26 cellular contexts compared by ENCODE assay signal in the genomic region with DNA sequence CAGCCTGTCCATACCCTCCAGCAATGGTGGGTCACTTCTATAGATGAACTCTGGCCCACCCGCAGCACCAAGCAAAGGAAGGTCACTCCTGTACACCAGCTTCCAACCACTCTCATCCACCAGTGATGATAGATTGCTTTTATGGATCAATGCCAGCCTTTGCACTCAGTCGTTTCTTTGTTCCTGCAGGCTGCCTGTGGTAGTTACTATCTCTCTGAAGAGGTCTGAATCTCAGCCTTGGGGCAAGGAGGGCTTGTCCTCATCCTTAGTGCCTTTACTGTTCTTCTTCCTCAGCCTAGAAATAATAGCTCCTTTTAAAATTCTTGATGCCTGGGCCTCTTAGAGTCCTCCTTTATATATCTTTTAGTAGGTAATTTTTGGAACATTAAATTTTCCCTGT.
DNase-seq lines count a peak whose midpoint lies in the region; ATAC-seq, FAIRE-seq and TF ChIP-seq lines count a peak whose summit lies in the region.
"Had no signal": no experiment of that assay in that cellular context is flagged by ENCODE, and none has a peak within 500 bp of the region (broad histone marks: within the 10 kb centered on the region; RNA-seq: fewer than 3 reads in every experiment).

No MANE protein-coding gene starts in this region.

- intact Hi-C loops in OCI-LY7 (cut with micrococcal nuclease; ENCODE audit: unreplicated experiment): no loop called here

- H3K9me1 ChIP-seq in keratinocyte (ENCODE audit: control insufficient read depth, extremely low read depth, insufficient read depth, low read length): no peaks in the 10 kb centered on the region

- H3K27ac ChIP-seq in keratinocyte (ENCODE audit: control insufficient read depth, insufficient read depth, low read length) (no peak overlapping the region), OCI-LY7 (ENCODE audit: low read depth, low read length, poor library complexity, severe bottlenecking) (no peak overlapping the region)
- H3K27ac ChIP-seq: 22Rv1, BLaER1, C4-2B had no signal

- POLR2A ChIA-PET in OCI-LY7 (lab: Charles Lee): interaction anchor here (0.6 to 0.7 kb wide), 2 partner anchors 489 to 590 kb away, joined by 3 to 4 read pairs; no protein-coding TSS in a partner anchor

- H3K4me1 Mint-ChIP-seq in stimulated activated naive B cell treated with anti-CD40 and anti-IgM and Interleukin-4, amounts not matched to agents 10 μg/mL and 1 μg/mL and 100 μg/mL, for 72 hours: no peaks in the 10 kb centered on the region
- H3K4me1 Mint-ChIP-seq: B cell; CD8-positive, alpha-beta memory T cell; GM23338 had no signal

- H3K4me3 Mint-ChIP-seq in stimulated activated naive B cell treated with anti-CD40 and anti-IgM and Interleukin-4, amounts not matched to agents 10 μg/mL and 1 μg/mL and 100 μg/mL, for 72 hours: no peak overlapping the region
- H3K4me3 Mint-ChIP-seq: B cell; CD4-positive, alpha-beta T cell; CD8-positive, alpha-beta memory T cell; GM23338; HFFc6 had no signal

- H3K27me3 ChIP-seq in keratinocyte (ENCODE audit: control insufficient read depth, extremely low read depth, insufficient read depth, low read length): no peaks in the 10 kb centered on the region
- H3K27me3 ChIP-seq: BLaER1 had no signal

- H3K36me3 ChIP-seq in keratinocyte (ENCODE audit: control insufficient read depth in 2 of 2, extremely low read depth in 1 of 2, insufficient read depth in 2 of 2, low read length in 2 of 2): no peaks in the 10 kb centered on the region
- no peaks in the 10 kb centered on the region for H3K36me3 ChIP-seq in OCI-LY7 (ENCODE audit: insufficient read depth, low read length)
- H3K36me3 ChIP-seq: BLaER1 had no signal

- in situ Hi-C loops in SK-MEL-5 (cut with HindIII; ENCODE audit: low pct_unique_long_range_greater_than_20kb, low sequenced_read_pairs): no loop called here

- peak; percentile 0 for DNase-seq in NCI-H1105 treated with DMSO at 0.1 percent for 48 hours (lab: John Stamatoyannopoulos, UW)
- no peak for DNase-seq in NCI-H1105 (lab: John Stamatoyannopoulos, UW)
- peak; percentile 92 for DNase-seq in COLO829 (ENCODE audit: low spot score)
- DNase-seq in SK-MEL-5 (ENCODE audit: low read depth, low spot score): peak; percentile 93
- no peak for DNase-seq in keratinocyte (ENCODE audit: low read depth, low spot score)
- no peak for DNase-seq in stimulated activated CD4-positive, alpha-beta T cell treated with anti-CD3 and anti-CD28 coated beads, Interleukin-15, amount 100 ng/mL, for 24 hours
- no peak for DNase-seq in stimulated activated naive B cell treated with anti-CD40 and anti-IgM and Interleukin-4, amounts not matched to agents 10 μg/mL and 1 μg/mL and 100 μg/mL, for 72 hours
- DNase-seq in OCI-LY7 (ENCODE audit: low spot score): no peak
- DNase-seq: Calu3; CD4-positive, alpha-beta T cell; CD8-positive, alpha-beta memory T cell; COR-L47; DMS53; DMS79 treated with DMSO at 0.1 percent for 48 hours; GF-D8; HFFc6 had no signal

- no peaks in the 10 kb centered on the region for H3K9me3 Mint-ChIP-seq in stimulated activated naive B cell treated with anti-CD40 and anti-IgM and Interleukin-4, amounts not matched to agents 10 μg/mL and 1 μg/mL and 100 μg/mL, for 72 hours
- H3K9me3 Mint-ChIP-seq: CD4-positive, alpha-beta T cell; CD8-positive, alpha-beta memory T cell; GM23338; HFFc6 had no signal

- H3K27me3 Mint-ChIP-seq in stimulated activated naive B cell treated with anti-CD40 and anti-IgM and Interleukin-4, amounts not matched to agents 10 μg/mL and 1 μg/mL and 100 μg/mL, for 72 hours: peaks cover 6 to 8% of the 10 kb centered on the region in 2 donors

- no peak overlapping the region for H3K27ac Mint-ChIP-seq in stimulated activated naive B cell treated with anti-CD40 and anti-IgM and Interleukin-4, amounts not matched to agents 10 μg/mL and 1 μg/mL and 100 μg/mL, for 72 hours
- H3K27ac Mint-ChIP-seq: B cell; CD4-positive, alpha-beta T cell; CD8-positive, alpha-beta memory T cell; GM23338; HFFc6 had no signal

- no peak for TF ChIP-seq CTCF in keratinocyte (optimal IDR thresholded peaks at IDR 0.05 in 1 of 3, IDR thresholded peaks at IDR 0.05 in 1 of 3, conservative IDR thresholded peaks at IDR 0.05 in 1 of 3; ENCODE audit: extremely low read depth in 1 of 3, insufficient read depth in 2 of 3, low read length in 3 of 3)
- TF ChIP-seq CTCF in OCI-LY7 (conservative IDR thresholded peaks at IDR 0.05; ENCODE audit: low read length): no peak

- BruUV-seq in OCI-LY7 (replicated peaks; lab: Mats Ljungman, UMichigan): no TSS peak

- H3K4me3 ChIP-seq in keratinocyte (ENCODE audit: control insufficient read depth in 2 of 3, extremely low read depth in 1 of 3, insufficient read depth in 2 of 3, low read depth in 1 of 3, low read length in 3 of 3): no peak overlapping the region
- no peak overlapping the region for H3K4me3 ChIP-seq in OCI-LY7 (ENCODE audit: low read depth, low read length, poor library complexity, severe bottlenecking)
- H3K4me3 ChIP-seq: BLaER1, GM23338, HAP-1 had no signal

- no peak overlapping the region for H3K9ac ChIP-seq in keratinocyte (ENCODE audit: control insufficient read depth, extremely low read depth, insufficient read depth, low read length)
- H3K9ac ChIP-seq: BLaER1 had no signal

- no peaks in the 10 kb centered on the region for H3K36me3 Mint-ChIP-seq in stimulated activated naive B cell treated with anti-CD40 and anti-IgM and Interleukin-4, amounts not matched to agents 10 μg/mL and 1 μg/mL and 100 μg/mL, for 72 hours
- H3K36me3 Mint-ChIP-seq: CD8-positive, alpha-beta memory T cell had no signal

- H4K20me1 ChIP-seq in keratinocyte (ENCODE audit: control insufficient read depth, extremely low read depth, insufficient read depth, low read length) (no peaks in the 10 kb centered on the region), OCI-LY7 (ENCODE audit: insufficient read depth, low read length) (no peaks in the 10 kb centered on the region)
- H4K20me1 ChIP-seq: BLaER1 had no signal

- dilution Hi-C loops in keratinocyte (cut with MboI; ENCODE audit: extremely low pct_ligation_motif_present, low sequenced_read_pairs): no loop called here

- H3K4me2 ChIP-seq in keratinocyte (ENCODE audit: control insufficient read depth, extremely low read depth, insufficient read depth, low read depth, low read length) (no peak overlapping the region), OCI-LY7 (ENCODE audit: low read length) (no peak overlapping the region)
- H3K4me2 ChIP-seq: BLaER1, GM23338 had no signal

- H3K79me2 ChIP-seq in keratinocyte (ENCODE audit: control insufficient read depth, insufficient read depth, low read length): no peaks in the 10 kb centered on the region
- H3K79me2 ChIP-seq in OCI-LY7 (ENCODE audit: insufficient read depth, low read depth, low read length): no peaks in the 10 kb centered on the region

- peak; percentile 61 for FAIRE-seq in keratinocyte (lab: Jason Lieb, UNC)
- FAIRE-seq: A204.1, GM12891, GM18507, H54 had no signal

- H3K9me2 ChIP-seq in OCI-LY7 (ENCODE audit: insufficient read depth, low read length): no peaks in the 10 kb centered on the region

- CTCF ChIA-PET in OCI-LY7 (lab: Charles Lee; ENCODE audit: unreplicated experiment): no interaction called here

- H2AFZ ChIP-seq in keratinocyte (ENCODE audit: control insufficient read depth, low read length) (no peak overlapping the region), OCI-LY7 (ENCODE audit: low read length) (no peak overlapping the region)
- H2AFZ ChIP-seq: GM23338 had no signal

- H3K4me1 ChIP-seq in keratinocyte (ENCODE audit: control insufficient read depth, extremely low read depth, insufficient read depth, low read length) (peaks cover 5% of the 10 kb centered on the region), OCI-LY7 (ENCODE audit: insufficient read depth, low read length, poor library complexity, severe bottlenecking) (no peaks in the 10 kb centered on the region)
- H3K4me1 ChIP-seq: BLaER1 had no signal

- no peaks in the 10 kb centered on the region for H3K9me3 ChIP-seq in keratinocyte (ENCODE audit: control insufficient read depth, low read depth, low read length)
- H3K9me3 ChIP-seq in OCI-LY7 (ENCODE audit: low read length): no peaks in the 10 kb centered on the region
- H3K9me3 ChIP-seq: BLaER1, HAP-1 had no signal

- no peak for ATAC-seq in stimulated activated naive B cell treated with anti-CD40 and anti-IgM and Interleukin-4, amounts not matched to agents 10 μg/mL and 1 μg/mL and 100 μg/mL, for 72 hours (replicated peaks)
- ATAC-seq: GM23338 had no signal

Comparison
In these comparisons a context has a peak if more than half of its experiments do, and no peak if none do; other contexts are left out.
1. DNase-seq: peak in NCI-H1105 treated with DMSO at 0.1 percent for 48 hours (single experiment), COLO829 (single experiment) and SK-MEL-5 (single experiment); none in NCI-H1105 (single experiment), keratinocyte (single experiment), stimulated activated CD4-positive, alpha-beta T cell treated with anti-CD3 and anti-CD28 coated beads, Interleukin-15, amount 100 ng/mL, for 24 hours (single experiment), stimulated activated naive B cell treated with anti-CD40 and anti-IgM and Interleukin-4, amounts not matched to agents 10 μg/mL and 1 μg/mL and 100 μg/mL, for 72 hours (single experiment) and OCI-LY7 (single experiment).